In the genomic region with DNA sequence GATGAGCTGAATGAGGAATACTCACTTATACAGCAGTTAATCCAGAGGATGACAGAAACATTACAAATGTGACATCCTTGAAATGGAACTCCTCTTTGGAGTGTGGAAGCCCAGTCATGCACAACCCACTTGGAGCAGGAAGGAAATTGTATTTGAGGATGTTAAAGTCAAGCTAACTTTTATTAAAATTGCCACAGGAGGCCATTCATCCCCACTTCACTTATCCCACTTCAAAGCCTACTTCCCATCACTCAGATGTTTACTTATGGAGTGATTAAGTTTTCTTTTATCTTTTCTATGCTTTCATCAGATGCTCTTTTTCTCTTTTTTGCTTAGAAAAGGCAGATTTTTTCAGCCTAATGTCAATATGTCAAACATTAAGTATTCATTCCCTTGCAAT, we compare ENCODE assay signal across 21 cellular contexts.
A peak's percentile ranks its signal among the peaks of the same experiment; 100 is the strongest.
DNase-seq lines count a peak whose midpoint lies in the region; ATAC-seq, FAIRE-seq and TF ChIP-seq lines count a peak whose summit lies in the region.
"Had no signal": no experiment of that assay in that cellular context is flagged by ENCODE, and none has a peak within 500 bp of the region (broad histone marks: within the 10 kb centered on the region; RNA-seq: fewer than 3 reads in every experiment).

No MANE protein-coding gene starts in this region.

- no peaks in the 10 kb centered on the region for H3K27me3 ChIP-seq in IMR-90 (ENCODE audit: control insufficient read depth, insufficient read depth, low read length)
- H3K27me3 ChIP-seq: MG63 had no signal

- TF ChIP-seq POLR2A in IMR-90 (IDR thresholded peaks at IDR 0.05; ENCODE audit: low read depth, low read length) = no peak

- 0 out of 2 replicates have a peak overlapping the region, but pooled peaks have one; percentile 58 for H3K14ac ChIP-seq in IMR-90 (replicated peaks; ENCODE audit: low read depth, low read length)

- CTCF ChIA-PET in IMR-90 (lab: Yijun Ruan, JAX) = interaction anchor here (0.6 kb wide), 1 partner anchor 451 kb away, joined by 3 read pairs; no protein-coding TSS in a partner anchor
- CTCF ChIA-PET in activated CD4-positive, alpha-beta memory T cell treated with anti-CD3 and anti-CD28 coated beads, Interleukin-2, amount 10 ng/mL, durations not matched to agents 7 days and 5 days (lab: Charles Lee) = no interaction called here

- DNase-seq in A172 (ENCODE audit: low spot score) = peak; percentile 19
- DNase-seq in DMS53 (lab: John Stamatoyannopoulos, UW) = peak; percentile 82
- DNase-seq in IMR-90 = no peak
- DNase-seq in RCC 7860 (ENCODE audit: low spot score) = peak; percentile 35
- no peak for DNase-seq in activated CD4-positive, alpha-beta memory T cell treated with anti-CD3 and anti-CD28 coated beads, Interleukin-2, amount 10 ng/mL, durations not matched to agents 7 days and 5 days
- no peak for DNase-seq in UCSD-AML1 (lab: John Stamatoyannopoulos, UW; ENCODE audit: unreplicated experiment)
- no peak for DNase-seq in activated naive CD8-positive, alpha-beta T cell treated with anti-CD3 and anti-CD28 coated beads for 36 hours
- DNase-seq in stimulated activated effector memory CD8-positive, alpha-beta T cell treated with anti-CD3 and anti-CD28 coated beads, Interleukin-12 subunit alpha, Interleukin-12 subunit beta, amount 100 ng/mL, for 72 hours (ENCODE audit: low spot score in 2 of 2) = no peak
- DNase-seq: Karpas-422, MG63, NCI-H1048, NCI-H146, NCI-H2081 treated with DMSO at 0.1 percent for 48 hours, NCI-H2227 treated with DMSO at 0.1 percent for 48 hours, NCI-H524 treated with DMSO at 0.1 percent for 48 hours, T-helper 2 cell had no signal

- no peak overlapping the region; a peak in 1 of 4 replicates for H4K8ac ChIP-seq in IMR-90 (ENCODE audit: low read depth in 2 of 2, low read length in 2 of 2)

- H2BK120ac ChIP-seq in IMR-90 (ENCODE audit: low read depth, low read length) = peak overlapping the region; percentile 27; the same call in 1 of the 2 replicates

- H2BK15ac ChIP-seq in IMR-90 (ENCODE audit: low read depth, low read length) = no peak overlapping the region

- POLR2A ChIA-PET in IMR-90 (lab: Charles Lee; ENCODE audit: unreplicated experiment) = no interaction called here
- POLR2A ChIA-PET in activated CD4-positive, alpha-beta memory T cell treated with anti-CD3 and anti-CD28 coated beads, Interleukin-2, amount 10 ng/mL, durations not matched to agents 7 days and 5 days (lab: Charles Lee) = interaction anchor here (0.6 kb wide), 1 partner anchor 786 kb away, joined by 3 read pairs; no protein-coding TSS in a partner anchor

- H2BK20ac ChIP-seq in IMR-90 (ENCODE audit: low read depth, low read length) = peak overlapping the region; percentile 66; the same call in 1 of the 2 replicates

- H2AK9ac ChIP-seq in IMR-90 (replicated peaks; ENCODE audit: low read depth, low read length, poor library complexity) = no peak overlapping the region

- no peak overlapping the region for H3K27ac ChIP-seq in IMR-90 (ENCODE audit: insufficient read depth, low read length)
- H3K27ac ChIP-seq: C4-2B, HL-60 had no signal

- H3K4me3 Mint-ChIP-seq in activated CD4-positive, alpha-beta memory T cell treated with anti-CD3 and anti-CD28 coated beads, Interleukin-2, amount 10 ng/mL, durations not matched to agents 7 days and 5 days = no peak overlapping the region
- no peak overlapping the region for H3K4me3 Mint-ChIP-seq in activated naive CD8-positive, alpha-beta T cell treated with anti-CD3 and anti-CD28 coated beads for 36 hours
- no peak overlapping the region for H3K4me3 Mint-ChIP-seq in stimulated activated effector memory CD8-positive, alpha-beta T cell treated with anti-CD3 and anti-CD28 coated beads, Interleukin-12 subunit alpha, Interleukin-12 subunit beta, amount 100 ng/mL, for 72 hours

- in situ Hi-C loops in IMR-90 (cut with MboI; ENCODE audit: low sequenced_read_pairs) = no loop called here

- H3K9me3 ChIP-seq in IMR-90 (ENCODE audit: control insufficient read depth, insufficient read depth, low read length) = no peaks in the 10 kb centered on the region
- H3K9me3 ChIP-seq: MG63 had no signal

- TF ChIP-seq RAD21 in IMR-90 (IDR thresholded peaks at IDR 0.05; ENCODE audit: low read length) = no peak

- peak overlapping the region; percentile 35; the same call in 1 of the 2 replicates for H3K4ac ChIP-seq in IMR-90 (ENCODE audit: low read depth, low read length)

- H3K18ac ChIP-seq in IMR-90 (ENCODE audit: low read depth, low read length) = no peak overlapping the region; the same call in 1 of the 2 replicates

- no peak overlapping the region for H3K56ac ChIP-seq in IMR-90 (ENCODE audit: extremely low read depth, insufficient read depth, low read length)

- BruUV-seq in IMR-90 (replicated peaks; lab: Mats Ljungman, UMichigan) = no TSS peak

- no peaks in the 10 kb centered on the region for H3K79me1 ChIP-seq in IMR-90 (ENCODE audit: low read depth in 1 of 2, low read length in 2 of 2)

- intact Hi-C loops in IMR-90 (cut with micrococcal nuclease) = no loop called here

- no peak overlapping the region for H2BK5ac ChIP-seq in IMR-90 (ENCODE audit: low read depth, low read length, poor library complexity, severe bottlenecking)

- H4K91ac ChIP-seq in IMR-90 (ENCODE audit: insufficient read depth, low read depth, low read length) = 0 out of 2 replicates have a peak overlapping the region, but pooled peaks have one; percentile 4

- H2AK5ac ChIP-seq in IMR-90 (ENCODE audit: low read depth, low read length) = peak overlapping the region; percentile 26; the same call in 1 of the 2 replicates

- dilution Hi-C loops in IMR-90 (cut with HindIII; ENCODE audit: low sequenced_read_pairs, unreplicated experiment) = no loop called here

- H3K23ac ChIP-seq in IMR-90 (ENCODE audit: low read depth, low read length) = no peak overlapping the region; the same call in 1 of the 2 replicates

- TF ChIP-seq CTCF in IMR-90 (conservative IDR thresholded peaks at IDR 0.05; ENCODE audit: low read depth, low read length) = no peak

- no peaks in the 10 kb centered on the region for H3K9me3 Mint-ChIP-seq in activated CD4-positive, alpha-beta memory T cell treated with anti-CD3 and anti-CD28 coated beads, Interleukin-2, amount 10 ng/mL, durations not matched to agents 7 days and 5 days
- H3K9me3 Mint-ChIP-seq in activated naive CD8-positive, alpha-beta T cell treated with anti-CD3 and anti-CD28 coated beads for 36 hours = no peaks in the 10 kb centered on the region
- H3K9me3 Mint-ChIP-seq in stimulated activated effector memory CD8-positive, alpha-beta T cell treated with anti-CD3 and anti-CD28 coated beads, Interleukin-12 subunit alpha, Interleukin-12 subunit beta, amount 100 ng/mL, for 72 hours = no peaks in the 10 kb centered on the region
- H3K9me3 Mint-ChIP-seq: IgD-negative memory B cell had no signal

- H3K36me3 Mint-ChIP-seq in activated CD4-positive, alpha-beta memory T cell treated with anti-CD3 and anti-CD28 coated beads, Interleukin-2, amount 10 ng/mL, durations not matched to agents 7 days and 5 days (ENCODE audit: low read depth) = no peaks in the 10 kb centered on the region
- no peaks in the 10 kb centered on the region for H3K36me3 Mint-ChIP-seq in activated naive CD8-positive, alpha-beta T cell treated with anti-CD3 and anti-CD28 coated beads for 36 hours
- no peaks in the 10 kb centered on the region for H3K36me3 Mint-ChIP-seq in stimulated activated effector memory CD8-positive, alpha-beta T cell treated with anti-CD3 and anti-CD28 coated beads, Interleukin-12 subunit alpha, Interleukin-12 subunit beta, amount 100 ng/mL, for 72 hours

- ATAC-seq in IMR-90 (ENCODE audit: low read depth) = no peak
- no peak for ATAC-seq in stimulated activated effector memory CD8-positive, alpha-beta T cell treated with anti-CD3 and anti-CD28 coated beads, Interleukin-12 subunit alpha, Interleukin-12 subunit beta, amount 100 ng/mL, for 72 hours
- ATAC-seq: GM12878, Right ventricle myocardium inferior had no signal

- H3K4me1 Mint-ChIP-seq in activated CD4-positive, alpha-beta memory T cell treated with anti-CD3 and anti-CD28 coated beads, Interleukin-2, amount 10 ng/mL, durations not matched to agents 7 days and 5 days = no peaks in the 10 kb centered on the region
- peaks cover 6% of the 10 kb centered on the region for H3K4me1 Mint-ChIP-seq in activated naive CD8-positive, alpha-beta T cell treated with anti-CD3 and anti-CD28 coated beads for 36 hours
- no peaks in the 10 kb centered on the region for H3K4me1 Mint-ChIP-seq in stimulated activated effector memory CD8-positive, alpha-beta T cell treated with anti-CD3 and anti-CD28 coated beads, Interleukin-12 subunit alpha, Interleukin-12 subunit beta, amount 100 ng/mL, for 72 hours

- H3K9me1 ChIP-seq in IMR-90 (ENCODE audit: insufficient read depth, low read length) = no peaks in the 10 kb centered on the region

- H3K4me3 ChIP-seq in IMR-90 (ENCODE audit: insufficient read depth, low read depth, low read length) = no peak overlapping the region
- H3K4me3 ChIP-seq: GM12878, MG63 had no signal

- no peak overlapping the region for H3K4me2 ChIP-seq in IMR-90 (ENCODE audit: low read depth, low read length)

- no peak for FAIRE-seq in RCC 7860 (lab: Jason Lieb, UNC)
- FAIRE-seq: GM12878 had no signal

- H3K27me3 Mint-ChIP-seq in activated CD4-positive, alpha-beta memory T cell treated with anti-CD3 and anti-CD28 coated beads, Interleukin-2, amount 10 ng/mL, durations not matched to agents 7 days and 5 days = no peaks in the 10 kb centered on the region
- H3K27me3 Mint-ChIP-seq in activated naive CD8-positive, alpha-beta T cell treated with anti-CD3 and anti-CD28 coated beads for 36 hours = no peaks in the 10 kb centered on the region
- H3K27me3 Mint-ChIP-seq: IgD-negative memory B cell had no signal

- no peaks in the 10 kb centered on the region for H3K36me3 ChIP-seq in IMR-90 (ENCODE audit: control insufficient read depth, insufficient read depth, low read length)

- peaks cover 3% of the 10 kb centered on the region; the same call in 1 of the 2 replicates for H3K4me1 ChIP-seq in IMR-90 (ENCODE audit: control insufficient read depth, insufficient read depth, low read length)

- no peak overlapping the region for H3K9ac ChIP-seq in IMR-90 (ENCODE audit: low read depth, low read length)

- H3K27ac Mint-ChIP-seq in activated CD4-positive, alpha-beta memory T cell treated with anti-CD3 and anti-CD28 coated beads, Interleukin-2, amount 10 ng/mL, durations not matched to agents 7 days and 5 days = no peak overlapping the region
- no peak overlapping the region for H3K27ac Mint-ChIP-seq in activated naive CD8-positive, alpha-beta T cell treated with anti-CD3 and anti-CD28 coated beads for 36 hours
- no peak overlapping the region for H3K27ac Mint-ChIP-seq in stimulated activated effector memory CD8-positive, alpha-beta T cell treated with anti-CD3 and anti-CD28 coated beads, Interleukin-12 subunit alpha, Interleukin-12 subunit beta, amount 100 ng/mL, for 72 hours
- H3K27ac Mint-ChIP-seq: IgD-negative memory B cell had no signal

- no peaks in the 10 kb centered on the region for H4K20me1 ChIP-seq in IMR-90 (ENCODE audit: insufficient read depth, low read length)

- no peak overlapping the region for H2AFZ ChIP-seq in IMR-90 (replicated peaks; ENCODE audit: low read length, poor library complexity)

- H4K5ac ChIP-seq in IMR-90 (ENCODE audit: low read depth, low read length) = no peak overlapping the region

TF ChIP-seq in IMR-90, 13 proteins besides CTCF, POLR2A, EP300 and RAD21 (continues in another document):
- TF ChIP-seq RCOR1 (IDR thresholded peaks at IDR 0.05; ENCODE audit: insufficient replicate concordance, low read length) (no peak), BHLHE40 (IDR thresholded peaks at IDR 0.05; ENCODE audit: low read depth, low read length) (no peak), FOS (IDR thresholded peaks at IDR 0.05; ENCODE audit: low read depth, low read length) (no peak)

Comparison
In these comparisons a context has a peak if more than half of its experiments do, and no peak if none do; other contexts are left out.
1. DNase-seq: peak in A172 (single experiment), DMS53 (single experiment) and RCC 7860 (single experiment); none in IMR-90 (single experiment), activated CD4-positive, alpha-beta memory T cell treated with anti-CD3 and anti-CD28 coated beads, Interleukin-2, amount 10 ng/mL, durations not matched to agents 7 days and 5 days (single experiment), UCSD-AML1 (single experiment), activated naive CD8-positive, alpha-beta T cell treated with anti-CD3 and anti-CD28 coated beads for 36 hours (single experiment) and stimulated activated effector memory CD8-positive, alpha-beta T cell treated with anti-CD3 and anti-CD28 coated beads, Interleukin-12 subunit alpha, Interleukin-12 subunit beta, amount 100 ng/mL, for 72 hours (0 of 2).